In genomic region chr15:83066034-83066760, GRCh38 we compare ENCODE assay signal across 8 cellular contexts. TPM values are rescaled to one million over a fixed set of nuclear protein-coding genes. Genes with fewer than 3 reads are reported as not detected.
DNase-seq lines count a peak whose midpoint lies in the region; ATAC-seq and TF ChIP-seq lines count a peak whose summit lies in the region.

No MANE protein-coding gene starts in this region.

- peak overlapping the region; percentile 93 for H3K4me2 ChIP-seq in GM23248 (ENCODE audit: unreplicated experiment)

- peaks cover 13% of the 10 kb centered on the region; the same call in 1 of the 2 replicates for H4K20me1 ChIP-seq in GM23248 (ENCODE audit: insufficient read depth)

- peaks cover 54% of the 10 kb centered on the region for H3K79me2 ChIP-seq in GM23248 (ENCODE audit: insufficient read depth)

- no peaks in the 10 kb centered on the region for H3K27me3 Mint-ChIP-seq in activated naive CD8-positive, alpha-beta T cell treated with anti-CD3 and anti-CD28 coated beads for 36 hours

- no peak for TF ChIP-seq CTCF in thoracic aorta (IDR thresholded peaks at IDR 0.05)

- no peak for ATAC-seq in thoracic aorta (ENCODE audit: insufficient number of reproducible peaks, low FRiP score, low read depth)

- H3K4me3 ChIP-seq in GM23248 (peak overlapping the region; percentile 81), thoracic aorta (peak overlapping the region; percentile 76)

- no peaks in the 10 kb centered on the region for H3K9me3 ChIP-seq in GM23248 (ENCODE audit: low read depth)
- no peaks in the 10 kb centered on the region for H3K9me3 ChIP-seq in thoracic aorta

- no peaks in the 10 kb centered on the region for H3K9me2 ChIP-seq in GM23248 (ENCODE audit: insufficient read depth)

- peak overlapping the region; percentile 91 for H3K9ac ChIP-seq in GM23248

- no peaks in the 10 kb centered on the region for H3K36me3 ChIP-seq in GM23248 (ENCODE audit: low read depth)
- peaks cover 2% of the 10 kb centered on the region for H3K36me3 ChIP-seq in thoracic aorta

- peaks cover 32% of the 10 kb centered on the region for H3K4me1 ChIP-seq in GM23248 (ENCODE audit: insufficient read depth)
- H3K4me1 ChIP-seq in thoracic aorta (ENCODE audit: control insufficient read depth in 1 of 2, low read depth in 2 of 2), result peaks cover 35 to 56% of the 10 kb centered on the region in 2 donors

- H2AFZ ChIP-seq in GM23248, result peak overlapping the region; percentile 79

- peaks cover 26% of the 10 kb centered on the region for H3K4me1 Mint-ChIP-seq in activated naive CD8-positive, alpha-beta T cell treated with anti-CD3 and anti-CD28 coated beads for 36 hours

- H3K27me3 ChIP-seq in GM23248 (replicated peaks; ENCODE audit: insufficient read depth) (no peaks in the 10 kb centered on the region), thoracic aorta (replicated peaks; ENCODE audit: insufficient read depth) (no peaks in the 10 kb centered on the region)

- H3K27ac Mint-ChIP-seq in activated naive CD8-positive, alpha-beta T cell treated with anti-CD3 and anti-CD28 coated beads for 36 hours, result peak overlapping the region; percentile 83

- H3K9me3 Mint-ChIP-seq in activated naive CD8-positive, alpha-beta T cell treated with anti-CD3 and anti-CD28 coated beads for 36 hours, result peaks cover 6% of the 10 kb centered on the region

- peaks cover 13% of the 10 kb centered on the region for H3K36me3 Mint-ChIP-seq in activated naive CD8-positive, alpha-beta T cell treated with anti-CD3 and anti-CD28 coated beads for 36 hours

- H3F3A ChIP-seq in GM23248 (ENCODE audit: insufficient read depth), result peaks cover 36% of the 10 kb centered on the region

- WGBS in GM23248 (ENCODE audit: low coverage in 1 of 2, low lambda C conversion rate in 2 of 2, missing lambda C conversion rate in 2 of 2), 2 experiments, result 3 to 4% methylated on average over 31 to 33 of the region's 46 CpGs

- peak overlapping the region; percentile 69 for H3K4me3 Mint-ChIP-seq in activated naive CD8-positive, alpha-beta T cell treated with anti-CD3 and anti-CD28 coated beads for 36 hours

- in situ Hi-C loops in ACHN (cut with HindIII; ENCODE audit: low pct_ligation_motif_present, low pct_unique_long_range_greater_than_20kb, low sequenced_read_pairs), result no loop called here
- in situ Hi-C loops in GM23248 (cut with MboI), result no loop called here

- H3K27ac ChIP-seq in GM23248 (peak overlapping the region; percentile 78), thoracic aorta (peak overlapping the region; percentile 90 to 95)

- DNase-seq in ACHN (peak; percentile 8), GM23248 (peak; percentile 28), kidney tubule cell (ENCODE audit: low spot score) (peak; percentile 32), thoracic aorta (ENCODE audit: low spot score) (no peak), MV-4-11 (lab: John Stamatoyannopoulos, UW) (no peak), NCI-H1105 (lab: John Stamatoyannopoulos, UW) (no peak), SHP77 (lab: John Stamatoyannopoulos, UW) (no peak)
- DNase-seq in activated naive CD8-positive, alpha-beta T cell treated with anti-CD3 and anti-CD28 coated beads for 36 hours, result no peak

RNA-seq across cellular contexts. Expression of gene BTBD1, which starts 0.9 kb away (rescaled TPM):
- 112 and 121 TPM in 2 replicates for total RNA-seq in GM23248 (2014; rRNA removed; shearing (Covaris generic))
- 60.3 and 60.6 TPM in 2 replicates for polyA plus RNA-seq in GM23248 (2016; fragmentation: Nextera tagmentation; extraction: Ambion mirVana)
- total RNA-seq in activated naive CD8-positive, alpha-beta T cell treated with anti-CD3 and anti-CD28 coated beads for 36 hours, result 10 to 100 TPM; 62.4 to 63.3 TPM
- total RNA-seq in thoracic aorta, result 10 to 100 TPM; 62.3 to 73.4 TPM

RNA-seq across cellular contexts. Expression of gene TM6SF1, which starts 41.2 kb away (rescaled TPM):
- not detected in 2 replicates for total RNA-seq in GM23248 (2014; rRNA removed; shearing (Covaris generic))
- polyA plus RNA-seq in GM23248 (2016; fragmentation: Nextera tagmentation; extraction: Ambion mirVana), result 0.14 TPM in 1 of 2 replicates, not detected in the other
- total RNA-seq in activated naive CD8-positive, alpha-beta T cell treated with anti-CD3 and anti-CD28 coated beads for 36 hours, result 1 to 10 TPM; 1.6 TPM
- total RNA-seq in thoracic aorta, result 10 to 100 TPM in 1 of 2 donors, 1 to 10 TPM in 1; 9.1 to 11.0 TPM

RNA-seq across cellular contexts. Expression of gene C15orf40, which starts 54.8 kb away (rescaled TPM):
- total RNA-seq in GM23248 (2014; rRNA removed; shearing (Covaris generic)), result 15.8 and 21.8 TPM in 2 replicates
- 32.4 and 32.9 TPM in 2 replicates for polyA plus RNA-seq in GM23248 (2016; fragmentation: Nextera tagmentation; extraction: Ambion mirVana)
- 10 to 100 TPM; 27.1 to 30.2 TPM for total RNA-seq in activated naive CD8-positive, alpha-beta T cell treated with anti-CD3 and anti-CD28 coated beads for 36 hours
- total RNA-seq in thoracic aorta, result 10 to 100 TPM; 10.2 to 16.7 TPM

Comparison
In these comparisons a context has a peak if more than half of its experiments do, and no peak if none do; other contexts are left out.
1. DNase-seq: peak in ACHN (single experiment), GM23248 (single experiment) and kidney tubule cell (single experiment); none in activated naive CD8-positive, alpha-beta T cell treated with anti-CD3 and anti-CD28 coated beads for 36 hours (single experiment), thoracic aorta (single experiment), MV-4-11 (single experiment), NCI-H1105 (single experiment) and SHP77 (0 of 2).